ENCODE assay signal across 1 cellular context in genomic region chr1:207103892-207104373, GRCh38.
TF ChIP-seq lines count a peak whose summit lies in the region.

Gene C4BPA, plus strand, starts transcription at chr1:207104233. Its CDS starts 8,793 bp downstream, at chr1:207113026.

TF ChIP-seq in HepG2, 621 proteins besides CTCF, POLR2A, EP300 and RAD21 (continued from another document and continues in another):
- TF ChIP-seq RBFOX2 (IDR thresholded peaks at IDR 0.05; ENCODE audit: low read depth, low read length) (no peak), POGK (CRISPR knock-in tag; conservative IDR thresholded peaks at IDR 0.05) (no peak), CAMTA2 (CRISPR knock-in tag; IDR thresholded peaks at IDR 0.05; ENCODE audit: borderline replicate concordance) (no peak), PLRG1 (conservative IDR thresholded peaks at IDR 0.05) (no peak), ZNF383 (CRISPR knock-in tag; IDR thresholded peaks at IDR 0.05; ENCODE audit: borderline replicate concordance) (no peak), ZNF883 (CRISPR knock-in tag; IDR thresholded peaks at IDR 0.05; ENCODE audit: not compliant biosample characterization) (no peak), NCOR1 (IDR thresholded peaks at IDR 0.05; ENCODE audit: borderline replicate concordance, low read length) (peak; percentile 55; the same call in 1 of the 2 replicates), GTF2F1 (IDR thresholded peaks at IDR 0.05; ENCODE audit: low read length) (no peak), MXI1 (IDR thresholded peaks at IDR 0.05; ENCODE audit: borderline replicate concordance, low read depth, low read length) (peak; percentile 18; the same call in 1 of the 3 replicates), TCF7 (IDR thresholded peaks at IDR 0.05; ENCODE audit: low read depth) (no peak), NFKBIZ (CRISPR knock-in tag; IDR thresholded peaks at IDR 0.05) (no peak), SYNCRIP (IDR thresholded peaks at IDR 0.05; ENCODE audit: insufficient read depth, low read depth, low read length) (no peak), FIP1L1 (IDR thresholded peaks at IDR 0.05; ENCODE audit: borderline replicate concordance, insufficient read depth, low read depth, low read length) (no peak), ATF1 (CRISPR knock-in tag; IDR thresholded peaks at IDR 0.05) (no peak), ZFP82 (CRISPR knock-in tag; IDR thresholded peaks at IDR 0.05; ENCODE audit: borderline replicate concordance) (no peak), LRRFIP1 (CRISPR knock-in tag; conservative IDR thresholded peaks at IDR 0.05) (no peak), DMTF1 (CRISPR knock-in tag; IDR thresholded peaks at IDR 0.05) (no peak), ZNF589 (CRISPR knock-in tag; conservative IDR thresholded peaks at IDR 0.05) (no peak), ELF3 (CRISPR knock-in tag; IDR thresholded peaks at IDR 0.05) (peak; percentile 90), SOX13 (IDR thresholded peaks at IDR 0.05) (no peak), SOX13 (CRISPR knock-in tag; conservative IDR thresholded peaks at IDR 0.05 in 1 of 2, IDR thresholded peaks at IDR 0.05 in 1 of 2) (peak in 1 of 2 experiments; percentile 90; a peak in 2 of 4 replicates), MTF2 (CRISPR knock-in tag; IDR thresholded peaks at IDR 0.05; ENCODE audit: borderline replicate concordance) (no peak), ZSCAN21 (CRISPR knock-in tag; IDR thresholded peaks at IDR 0.05; ENCODE audit: borderline replicate concordance) (no peak), HNRNPUL1 (IDR thresholded peaks at IDR 0.05; ENCODE audit: low read depth, low read length) (0 out of 2 replicates have a peak, but pooled peaks have one; percentile 32), ZNF335 (CRISPR knock-in tag; IDR thresholded peaks at IDR 0.05) (no peak), CHCHD3 (CRISPR knock-in tag; IDR thresholded peaks at IDR 0.05) (no peak), THRA (CRISPR knock-in tag; IDR thresholded peaks at IDR 0.05; ENCODE audit: borderline replicate concordance) (peak; percentile 27; the same call in 1 of the 2 replicates), MAX (IDR thresholded peaks at IDR 0.05) (peak; percentile 41; the same call in 1 of the 2 replicates), POGZ (CRISPR knock-in tag; IDR thresholded peaks at IDR 0.05) (peak; percentile 93), NCOA2 (CRISPR knock-in tag; IDR thresholded peaks at IDR 0.05) (peak; percentile 77), MED13 (CRISPR knock-in tag; IDR thresholded peaks at IDR 0.05) (no peak), ZIK1 (CRISPR knock-in tag; IDR thresholded peaks at IDR 0.05; ENCODE audit: borderline replicate concordance, low read depth) (no peak), SATB2 (CRISPR knock-in tag; IDR thresholded peaks at IDR 0.05) (no peak), EEA1 (CRISPR knock-in tag; IDR thresholded peaks at IDR 0.05; ENCODE audit: borderline replicate concordance) (no peak), TFAP4 (IDR thresholded peaks at IDR 0.05; ENCODE audit: borderline replicate concordance, low read depth) (0 out of 2 replicates have a peak, but pooled peaks have one; percentile 9), ZFP1 (CRISPR knock-in tag; IDR thresholded peaks at IDR 0.05) (peak; percentile 25; the same call in 1 of the 2 replicates), BCL3 (CRISPR knock-in tag; IDR thresholded peaks at IDR 0.05) (no peak), GPBP1L1 (CRISPR knock-in tag; IDR thresholded peaks at IDR 0.05) (no peak), CEBPB (IDR thresholded peaks at IDR 0.05; ENCODE audit: borderline replicate concordance, low read depth, low read length) (peak; percentile 97), KDM3A (CRISPR knock-in tag; IDR thresholded peaks at IDR 0.05; ENCODE audit: low read depth) (no peak), KDM1A (CRISPR knock-in tag; IDR thresholded peaks at IDR 0.05) (no peak), ZNF44 (CRISPR knock-in tag; IDR thresholded peaks at IDR 0.05) (no peak), PAXIP1 (CRISPR knock-in tag; conservative IDR thresholded peaks at IDR 0.05) (peak; percentile 76), MLXIP (CRISPR knock-in tag; IDR thresholded peaks at IDR 0.05; ENCODE audit: borderline replicate concordance) (no peak), CBX5 (CRISPR knock-in tag; IDR thresholded peaks at IDR 0.05; ENCODE audit: borderline replicate concordance) (no peak)
